In the genomic region with DNA sequence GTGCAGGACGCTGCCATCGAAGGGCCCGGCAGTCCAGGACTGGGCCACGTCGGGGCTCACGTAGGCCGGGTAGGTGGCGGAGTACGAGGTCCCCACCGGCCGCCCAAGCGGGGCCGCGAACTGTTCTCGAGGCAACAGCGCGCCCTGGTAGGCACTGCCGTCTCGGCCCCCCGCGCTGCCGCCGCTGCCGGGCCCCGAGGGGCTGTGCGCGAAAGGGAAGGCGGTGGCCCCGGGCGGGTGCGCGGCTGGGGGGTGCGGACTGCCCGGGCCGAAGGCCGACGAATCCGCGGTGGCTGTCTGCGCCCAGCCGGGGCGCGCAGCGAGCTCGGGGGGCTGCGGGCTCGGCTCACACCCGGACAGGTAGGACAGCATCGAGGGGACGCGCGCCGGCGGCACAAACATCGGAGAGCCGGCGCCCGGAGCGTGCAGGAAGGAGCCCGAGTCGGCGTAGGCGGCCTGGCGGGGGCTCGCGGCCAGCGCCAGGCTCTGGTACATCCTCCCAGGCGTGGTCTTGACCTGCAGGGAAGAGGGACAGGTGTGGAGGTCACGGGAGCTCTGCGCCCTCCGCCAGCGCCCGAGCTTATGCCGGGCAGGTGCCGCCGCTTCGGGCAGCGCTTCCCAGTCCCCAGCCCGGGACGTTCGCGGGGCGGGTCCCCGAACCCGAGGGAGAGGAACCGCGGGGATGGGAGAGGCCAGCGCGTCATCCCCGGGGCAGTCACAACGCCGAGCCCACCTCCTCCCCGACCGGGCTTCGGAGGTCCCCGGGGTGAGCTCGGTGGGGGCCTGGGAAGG, we compare ENCODE assay signal across 1 cellular context.
TF ChIP-seq lines count a peak whose summit lies in the region.

No MANE protein-coding gene starts in this region.

TF ChIP-seq in WTC11, 78 proteins besides CTCF, POLR2A, EP300 and RAD21 (continued from another document):
- TF ChIP-seq, protein P1, sequence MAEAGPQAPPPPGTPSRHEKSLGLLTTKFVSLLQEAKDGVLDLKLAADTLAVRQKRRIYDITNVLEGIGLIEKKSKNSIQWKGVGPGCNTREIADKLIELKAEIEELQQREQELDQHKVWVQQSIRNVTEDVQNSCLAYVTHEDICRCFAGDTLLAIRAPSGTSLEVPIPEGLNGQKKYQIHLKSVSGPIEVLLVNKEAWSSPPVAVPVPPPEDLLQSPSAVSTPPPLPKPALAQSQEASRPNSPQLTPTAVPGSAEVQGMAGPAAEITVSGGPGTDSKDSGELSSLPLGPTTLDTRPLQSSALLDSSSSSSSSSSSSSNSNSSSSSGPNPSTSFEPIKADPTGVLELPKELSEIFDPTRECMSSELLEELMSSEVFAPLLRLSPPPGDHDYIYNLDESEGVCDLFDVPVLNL (CRISPR knock-in tag; IDR thresholded peaks at IDR 0.05; ENCODE audit: borderline replicate concordance, low read depth) = no peak
- no peak for TF ChIP-seq CBFB (CRISPR knock-in tag; IDR thresholded peaks at IDR 0.05; ENCODE audit: low read depth)
- TF ChIP-seq, protein P2, sequence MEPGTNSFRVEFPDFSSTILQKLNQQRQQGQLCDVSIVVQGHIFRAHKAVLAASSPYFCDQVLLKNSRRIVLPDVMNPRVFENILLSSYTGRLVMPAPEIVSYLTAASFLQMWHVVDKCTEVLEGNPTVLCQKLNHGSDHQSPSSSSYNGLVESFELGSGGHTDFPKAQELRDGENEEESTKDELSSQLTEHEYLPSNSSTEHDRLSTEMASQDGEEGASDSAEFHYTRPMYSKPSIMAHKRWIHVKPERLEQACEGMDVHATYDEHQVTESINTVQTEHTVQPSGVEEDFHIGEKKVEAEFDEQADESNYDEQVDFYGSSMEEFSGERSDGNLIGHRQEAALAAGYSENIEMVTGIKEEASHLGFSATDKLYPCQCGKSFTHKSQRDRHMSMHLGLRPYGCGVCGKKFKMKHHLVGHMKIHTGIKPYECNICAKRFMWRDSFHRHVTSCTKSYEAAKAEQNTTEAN (CRISPR knock-in tag; IDR thresholded peaks at IDR 0.05) = no peak
- no peak for TF ChIP-seq ZBTB21 (CRISPR knock-in tag; IDR thresholded peaks at IDR 0.05; ENCODE audit: borderline replicate concordance)
- TF ChIP-seq ETV6 (CRISPR knock-in tag; IDR thresholded peaks at IDR 0.05) = no peak
- TF ChIP-seq RELA (CRISPR knock-in tag; IDR thresholded peaks at IDR 0.05; ENCODE audit: borderline replicate concordance) = no peak
- TF ChIP-seq, protein P3, sequence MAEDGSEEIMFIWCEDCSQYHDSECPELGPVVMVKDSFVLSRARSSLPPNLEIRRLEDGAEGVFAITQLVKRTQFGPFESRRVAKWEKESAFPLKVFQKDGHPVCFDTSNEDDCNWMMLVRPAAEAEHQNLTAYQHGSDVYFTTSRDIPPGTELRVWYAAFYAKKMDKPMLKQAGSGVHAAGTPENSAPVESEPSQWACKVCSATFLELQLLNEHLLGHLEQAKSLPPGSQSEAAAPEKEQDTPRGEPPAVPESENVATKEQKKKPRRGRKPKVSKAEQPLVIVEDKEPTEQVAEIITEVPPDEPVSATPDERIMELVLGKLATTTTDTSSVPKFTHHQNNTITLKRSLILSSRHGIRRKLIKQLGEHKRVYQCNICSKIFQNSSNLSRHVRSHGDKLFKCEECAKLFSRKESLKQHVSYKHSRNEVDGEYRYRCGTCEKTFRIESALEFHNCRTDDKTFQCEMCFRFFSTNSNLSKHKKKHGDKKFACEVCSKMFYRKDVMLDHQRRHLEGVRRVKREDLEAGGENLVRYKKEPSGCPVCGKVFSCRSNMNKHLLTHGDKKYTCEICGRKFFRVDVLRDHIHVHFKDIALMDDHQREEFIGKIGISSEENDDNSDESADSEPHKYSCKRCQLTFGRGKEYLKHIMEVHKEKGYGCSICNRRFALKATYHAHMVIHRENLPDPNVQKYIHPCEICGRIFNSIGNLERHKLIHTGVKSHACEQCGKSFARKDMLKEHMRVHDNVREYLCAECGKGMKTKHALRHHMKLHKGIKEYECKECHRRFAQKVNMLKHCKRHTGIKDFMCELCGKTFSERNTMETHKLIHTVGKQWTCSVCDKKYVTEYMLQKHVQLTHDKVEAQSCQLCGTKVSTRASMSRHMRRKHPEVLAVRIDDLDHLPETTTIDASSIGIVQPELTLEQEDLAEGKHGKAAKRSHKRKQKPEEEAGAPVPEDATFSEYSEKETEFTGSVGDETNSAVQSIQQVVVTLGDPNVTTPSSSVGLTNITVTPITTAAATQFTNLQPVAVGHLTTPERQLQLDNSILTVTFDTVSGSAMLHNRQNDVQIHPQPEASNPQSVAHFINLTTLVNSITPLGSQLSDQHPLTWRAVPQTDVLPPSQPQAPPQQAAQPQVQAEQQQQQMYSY (CRISPR knock-in tag; IDR thresholded peaks at IDR 0.05) = 0 out of 2 replicates have a peak, but pooled peaks have one; percentile 1
TF ChIP-seq in WTC11: peak in this region for 4.
